ENCODE assay signal across 1 cellular context in genomic region chr1:125065092-125065820, GRCh38.
A peak's percentile ranks its signal among the peaks of the same experiment; 100 is the strongest.
TF ChIP-seq lines count a peak whose summit lies in the region.

No MANE protein-coding gene starts in this region.

TF ChIP-seq in A549, 52 proteins besides CTCF, POLR2A, EP300 and RAD21 (continued from another document):
- TF ChIP-seq HEYL (CRISPR knock-in tag; IDR thresholded peaks at IDR 0.05): no peak
- no peak for TF ChIP-seq BHLHE40 (IDR thresholded peaks at IDR 0.05; ENCODE audit: low read depth, low read length)
- TF ChIP-seq ZC3H11A (IDR thresholded peaks at IDR 0.05): peak; percentile 31; the same call in 1 of the 2 replicates
TF ChIP-seq in A549: peak in this region for 1.
